Comparison of ENCODE assay signal across 11 cellular contexts in the genomic region with DNA sequence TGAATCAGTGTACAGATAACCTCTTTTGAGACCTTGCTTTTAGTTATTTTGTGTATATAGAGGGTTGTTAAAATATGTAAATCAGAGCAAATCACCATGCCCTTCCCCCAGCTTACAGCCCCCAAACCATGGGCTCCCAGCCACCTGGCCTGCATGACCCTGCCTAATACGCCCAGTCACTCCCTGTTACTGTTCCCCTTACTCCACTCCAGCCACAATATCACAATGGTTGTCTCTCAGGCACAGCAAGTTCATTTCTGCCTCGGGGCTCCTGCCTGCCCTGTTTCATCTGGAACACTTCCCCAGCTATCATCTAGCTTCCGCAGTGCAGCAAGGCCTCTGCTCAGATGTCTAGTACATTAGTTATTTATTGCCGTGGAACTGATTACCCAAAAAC. TPM values are rescaled to one million over a fixed set of nuclear protein-coding genes. Genes with fewer than 3 reads are reported as not detected.
DNase-seq lines count a peak whose midpoint lies in the region; ATAC-seq, FAIRE-seq and TF ChIP-seq lines count a peak whose summit lies in the region.
"Had no signal": no experiment of that assay in that cellular context is flagged by ENCODE, and none has a peak within 500 bp of the region (broad histone marks: within the 10 kb centered on the region; RNA-seq: fewer than 3 reads in every experiment).

No MANE protein-coding gene starts in this region.

- H3K36me3 ChIP-seq in BLaER1 treated with 17β-estradiol and CSF1 and Interleukin-3, amounts not matched to agents 10 nM and 100 nM: peaks cover 1 to 18% (median 11%) of the 10 kb centered on the region in 11 experiments; a peak in 19 of 22 replicates
- no peaks in the 10 kb centered on the region for H3K36me3 ChIP-seq in osteoblast (ENCODE audit: insufficient read depth, low read length)

- POLR2A ChIA-PET in activated naive CD8-positive, alpha-beta T cell treated with anti-CD3 and anti-CD28 coated beads, Interleukin-2, amount 10 ng/mL, durations not matched to agents 7 days and 5 days (lab: Charles Lee): no interaction called here

- ATAC-seq in activated naive CD8-positive, alpha-beta T cell treated with anti-CD3 and anti-CD28 coated beads, Interleukin-2, amount 10 ng/mL, durations not matched to agents 7 days and 5 days (ENCODE audit: low read depth): no peak
- no peak for ATAC-seq in HG03469 (IDR thresholded peaks at IDR 0.05; ENCODE audit: unreplicated experiment)
- no peak for ATAC-seq in activated CD4-positive, CD25-positive, alpha-beta regulatory T cell treated with anti-CD3 and anti-CD28 coated beads, Interleukin-2, amount 50 U/mL, for 24 hours
- ATAC-seq: Panc1, psoas muscle had no signal

- FAIRE-seq in D721Med (lab: Jason Lieb, UNC): no peak

- H3K4me3 Mint-ChIP-seq in activated naive CD8-positive, alpha-beta T cell treated with anti-CD3 and anti-CD28 coated beads, Interleukin-2, amount 10 ng/mL, durations not matched to agents 7 days and 5 days: no peak overlapping the region

- H3K27ac ChIP-seq in BLaER1 treated with 17β-estradiol and CSF1 and Interleukin-3, amounts not matched to agents 10 nM and 100 nM: peak overlapping the region in 7 of 11 experiments; percentile 27 to 99 (median 98); a peak in 4 of 22 replicates
- H3K27ac ChIP-seq in osteoblast (ENCODE audit: low read depth, low read length): peak overlapping the region; percentile 77
- H3K27ac ChIP-seq: psoas muscle had no signal

- TF ChIP-seq CTCF in D721Med (IDR thresholded peaks at IDR 0.05; ENCODE audit: insufficient read depth, missing control alignments) (no peak), osteoblast (IDR thresholded peaks at IDR 0.05; ENCODE audit: extremely low read depth, low read depth, low read length) (no peak)

- no peak overlapping the region for H2AFZ ChIP-seq in osteoblast (ENCODE audit: low read length)

- H3K27me3 ChIP-seq in BLaER1 treated with 17β-estradiol and CSF1 and Interleukin-3, amounts not matched to agents 10 nM and 100 nM: no peaks in the 10 kb centered on the region
- H3K27me3 ChIP-seq in osteoblast (ENCODE audit: insufficient read depth, low read length): no peaks in the 10 kb centered on the region

- H3K27ac Mint-ChIP-seq in activated naive CD8-positive, alpha-beta T cell treated with anti-CD3 and anti-CD28 coated beads, Interleukin-2, amount 10 ng/mL, durations not matched to agents 7 days and 5 days: peak overlapping the region; percentile 59

- peaks cover 45% of the 10 kb centered on the region for H3K4me1 Mint-ChIP-seq in activated naive CD8-positive, alpha-beta T cell treated with anti-CD3 and anti-CD28 coated beads, Interleukin-2, amount 10 ng/mL, durations not matched to agents 7 days and 5 days

- DNase-seq in D721Med (ENCODE audit: insufficient read length, low spot score): peak; percentile 0
- no peak for DNase-seq in activated naive CD8-positive, alpha-beta T cell treated with anti-CD3 and anti-CD28 coated beads, Interleukin-2, amount 10 ng/mL, durations not matched to agents 7 days and 5 days
- no peak for DNase-seq in osteoblast (ENCODE audit: insufficient read length, low spot score, missing footprints)
- DNase-seq in NK-92 treated with Interleukin-12 subunit alpha and Interleukin-12 subunit beta, amount 100 ng/mL, for 24 hours (lab: John Stamatoyannopoulos, UW): no peak
- DNase-seq: activated gamma-delta T cell, DMS 273 treated with DMSO at 0.1 percent for 48 hours, psoas muscle had no signal

- no peaks in the 10 kb centered on the region for H3K27me3 Mint-ChIP-seq in activated naive CD8-positive, alpha-beta T cell treated with anti-CD3 and anti-CD28 coated beads, Interleukin-2, amount 10 ng/mL, durations not matched to agents 7 days and 5 days

- no peaks in the 10 kb centered on the region; a peak in 1 of 22 replicates for H4K20me1 ChIP-seq in BLaER1 treated with 17β-estradiol and CSF1 and Interleukin-3, amounts not matched to agents 10 nM and 100 nM
- no peaks in the 10 kb centered on the region for H4K20me1 ChIP-seq in osteoblast (ENCODE audit: insufficient read depth, low read length)

- H3K4me1 ChIP-seq in BLaER1 treated with 17β-estradiol and CSF1 and Interleukin-3, amounts not matched to agents 10 nM and 100 nM: peaks cover 39 to 88% (median 80%) of the 10 kb centered on the region in 10 experiments
- H3K4me1 ChIP-seq in osteoblast (ENCODE audit: insufficient read depth, low read length): peaks cover 8% of the 10 kb centered on the region
- H3K4me1 ChIP-seq: psoas muscle had no signal

- peaks cover 0 to 43% (median 16%) of the 10 kb centered on the region in 11 experiments; a peak in 17 of 22 replicates for H3K9me3 ChIP-seq in BLaER1 treated with 17β-estradiol and CSF1 and Interleukin-3, amounts not matched to agents 10 nM and 100 nM (replicated peaks in 1 of 11)
- peaks cover 11% of the 10 kb centered on the region for H3K9me3 ChIP-seq in osteoblast (ENCODE audit: low read depth, low read length)

- H3K9ac ChIP-seq in BLaER1 treated with 17β-estradiol and CSF1 and Interleukin-3, amounts not matched to agents 10 nM and 100 nM: no peak overlapping the region

- H3K79me2 ChIP-seq in osteoblast (ENCODE audit: insufficient read depth, low read length): no peaks in the 10 kb centered on the region

- H3K4me2 ChIP-seq in BLaER1 treated with 17β-estradiol and CSF1 and Interleukin-3, amounts not matched to agents 10 nM and 100 nM: peak overlapping the region in 5 of 11 experiments; percentile 85 to 94 (median 89); a peak in 9 of 22 replicates
- H3K4me2 ChIP-seq in osteoblast (ENCODE audit: insufficient read depth, low read length): no peak overlapping the region

- H3K36me3 Mint-ChIP-seq in activated naive CD8-positive, alpha-beta T cell treated with anti-CD3 and anti-CD28 coated beads, Interleukin-2, amount 10 ng/mL, durations not matched to agents 7 days and 5 days: peaks cover 40% of the 10 kb centered on the region

- H3K9me3 Mint-ChIP-seq in activated naive CD8-positive, alpha-beta T cell treated with anti-CD3 and anti-CD28 coated beads, Interleukin-2, amount 10 ng/mL, durations not matched to agents 7 days and 5 days: peaks cover 7% of the 10 kb centered on the region

- peak overlapping the region in 2 of 10 experiments; percentile 13 to 33; a peak in 2 of 20 replicates for H3K4me3 ChIP-seq in BLaER1 treated with 17β-estradiol and CSF1 and Interleukin-3, amounts not matched to agents 10 nM and 100 nM
- H3K4me3 ChIP-seq in osteoblast (ENCODE audit: insufficient read depth, low read length): no peak overlapping the region
- H3K4me3 ChIP-seq: psoas muscle had no signal

RNA-seq across cellular contexts. Expression of a gene that starts 5.0 kb away (rescaled TPM):
- total RNA-seq in activated naive CD8-positive, alpha-beta T cell treated with anti-CD3 and anti-CD28 coated beads, Interleukin-2, amount 10 ng/mL, durations not matched to agents 7 days and 5 days: 10 to 100 TPM; 68.1 to 68.2 TPM
- total RNA-seq in osteoblast: 38.4 and 38.6 TPM in 2 replicates

RNA-seq across cellular contexts. Expression of a gene that starts 32.6 kb away (rescaled TPM):
- 10 to 100 TPM; 68.0 to 70.4 TPM for total RNA-seq in activated naive CD8-positive, alpha-beta T cell treated with anti-CD3 and anti-CD28 coated beads, Interleukin-2, amount 10 ng/mL, durations not matched to agents 7 days and 5 days
- total RNA-seq in osteoblast: 0.36 and 0.88 TPM in 2 replicates

RNA-seq across cellular contexts. Expression of a gene that starts 43.0 kb away (rescaled TPM):
- total RNA-seq in activated naive CD8-positive, alpha-beta T cell treated with anti-CD3 and anti-CD28 coated beads, Interleukin-2, amount 10 ng/mL, durations not matched to agents 7 days and 5 days: 10 to 100 TPM; 29.5 to 30.4 TPM
- 33.6 and 34.7 TPM in 2 replicates for total RNA-seq in osteoblast

Comparison
In these comparisons a context has a peak if more than half of its experiments do, and no peak if none do; other contexts are left out.
1. RNA of a gene that starts 32.6 kb away (total RNA-seq): 68.0 to 70.4 TPM in activated naive CD8-positive, alpha-beta T cell treated with anti-CD3 and anti-CD28 coated beads, Interleukin-2, amount 10 ng/mL, durations not matched to agents 7 days and 5 days; 0.36 to 0.88 TPM in osteoblast; every median in the first group is over 10 times any median in the second.